Comparison of ENCODE assay signal across 21 cellular contexts in the genomic region with DNA sequence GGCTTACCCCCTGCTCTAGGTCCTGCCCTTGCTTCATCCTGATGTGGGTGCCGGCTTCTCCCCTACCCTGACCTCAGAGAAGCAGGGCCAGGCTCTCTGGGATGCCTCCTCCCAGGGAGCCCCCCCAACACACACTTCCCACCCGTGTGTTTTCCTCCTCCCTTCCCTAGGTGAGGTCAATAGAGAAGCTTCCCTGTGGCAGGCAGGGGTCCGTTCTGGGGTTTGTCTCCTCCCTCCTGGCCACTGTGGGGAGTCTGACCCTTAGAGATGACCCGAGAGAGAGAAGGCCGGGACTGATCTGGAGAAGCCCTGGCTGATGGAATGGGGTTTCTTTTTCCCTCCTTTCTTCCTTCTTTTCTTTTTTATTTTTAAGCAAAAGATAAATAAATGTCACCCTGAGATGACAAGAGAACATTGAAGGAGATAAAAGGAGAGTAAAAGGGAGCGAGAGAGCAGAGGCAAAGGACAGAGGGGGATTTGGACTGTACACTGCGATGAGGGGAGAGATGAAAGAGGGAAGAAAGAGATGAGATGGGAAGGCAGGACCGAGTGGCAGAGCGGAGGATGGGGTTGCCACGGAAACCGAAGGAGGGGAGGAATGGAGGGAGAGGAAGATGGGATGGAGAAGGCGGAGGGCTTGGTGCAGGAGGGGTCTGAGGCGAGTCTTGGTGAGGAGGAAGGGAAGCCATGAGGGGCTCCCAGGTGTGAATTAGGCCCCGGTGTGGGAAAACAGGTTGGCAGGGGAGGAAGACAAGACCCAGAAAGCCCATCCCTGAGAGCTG. TPM values are rescaled to one million over a fixed set of nuclear protein-coding genes. Genes with fewer than 3 reads are reported as not detected.
DNase-seq lines count a peak whose midpoint lies in the region; ATAC-seq and TF ChIP-seq lines count a peak whose summit lies in the region.
"Had no signal": no experiment of that assay in that cellular context is flagged by ENCODE, and none has a peak within 500 bp of the region (broad histone marks: within the 10 kb centered on the region; RNA-seq: fewer than 3 reads in every experiment).

No MANE protein-coding gene starts in this region.

- BruUV-seq in IMR-90 (replicated peaks; lab: Mats Ljungman, UMichigan) = no TSS peak

- H2BK15ac ChIP-seq in IMR-90 (ENCODE audit: low read depth, low read length) = no peak overlapping the region

- WGBS in IMR-90 (ENCODE audit: extremely low coverage in 2 of 2, insufficient read length in 1 of 2), 2 experiments = 88% methylated on average over 6 of the region's 14 CpGs; no CpG with 5 or more reads in 1 of the 2 experiments
- 66 to 68% methylated on average over 12 of the region's 14 CpGs for WGBS in ectodermal cell, 2 experiments

- H2BK120ac ChIP-seq in IMR-90 (ENCODE audit: low read depth, low read length) = no peak overlapping the region

- peak overlapping the region; percentile 89 for H3K27ac Mint-ChIP-seq in neural crest cell (ENCODE audit: unreplicated experiment)
- no peak overlapping the region for H3K27ac Mint-ChIP-seq in activated CD4-positive, alpha-beta T cell treated with anti-CD3 and anti-CD28 coated beads, Interleukin-2, amount 10 ng/mL, durations not matched to agents 24 days and 14 days
- H3K27ac Mint-ChIP-seq: T-helper 1 cell treated with Interleukin-12 subunit alpha and Interleukin-12 subunit beta and Interleukin-4 antibody, amounts not matched to agents 30 μg/mL and 1 μg/mL, for 36 hours had no signal

- CTCF ChIA-PET in IMR-90 (lab: Yijun Ruan, JAX) (no interaction called here), RWPE1 (lab: Yijun Ruan, JAX) (interaction anchor here (0.7 kb wide), 1 partner anchor 895 kb away, joined by 3 read pairs; no protein-coding TSS in a partner anchor)

- POLR2A ChIA-PET in IMR-90 (lab: Charles Lee; ENCODE audit: unreplicated experiment) (no interaction called here), RWPE1 (lab: Yijun Ruan, JAX; ENCODE audit: low non-redundant PET) (no interaction called here)

- H4K5ac ChIP-seq in IMR-90 (ENCODE audit: low read depth, low read length) = no peak overlapping the region

- H3K18ac ChIP-seq in IMR-90 (ENCODE audit: low read depth, low read length) = no peak overlapping the region

- no peaks in the 10 kb centered on the region for H3K9me3 Mint-ChIP-seq in neural crest cell
- no peaks in the 10 kb centered on the region for H3K9me3 Mint-ChIP-seq in activated CD4-positive, alpha-beta T cell treated with anti-CD3 and anti-CD28 coated beads, Interleukin-2, amount 10 ng/mL, durations not matched to agents 24 days and 14 days
- H3K9me3 Mint-ChIP-seq: CD8-positive, alpha-beta memory T cell; T-helper 1 cell treated with Interleukin-12 subunit alpha and Interleukin-12 subunit beta and Interleukin-4 antibody, amounts not matched to agents 30 μg/mL and 1 μg/mL, for 36 hours had no signal

- DNase-seq in IMR-90 = no peak
- no peak for DNase-seq in neural crest cell (ENCODE audit: low read depth, low spot score)
- no peak for DNase-seq in stimulated activated CD8-positive, alpha-beta memory T cell treated with anti-CD3 and anti-CD28 coated beads, Interleukin-4, amount 100 ng/mL, for 48 hours
- no peak for DNase-seq in RWPE1 (ENCODE audit: low spot score)
- no peak for DNase-seq in activated CD4-positive, alpha-beta T cell treated with anti-CD3 and anti-CD28 coated beads, Interleukin-2, amount 10 ng/mL, durations not matched to agents 24 days and 14 days
- DNase-seq in NCI-H1694 (lab: John Stamatoyannopoulos, UW) = no peak
- DNase-seq: activated CD4-positive, CD25-positive, alpha-beta regulatory T cell; adrenal gland; CD8-positive, alpha-beta memory T cell; central memory CD4-positive, alpha-beta T cell; effector CD4-positive, alpha-beta T cell; heart left ventricle; MM.1S; NCI-H2029; SIG-M5; stimulated activated naive CD8-positive, alpha-beta T cell treated with anti-CD3 and anti-CD28 coated beads, Interleukin-15, Interleukin-2, amounts not matched to agents 100 U/mL and 50 U/mL, for 24 hours; transverse colon had no signal

- dilution Hi-C loops in IMR-90 (cut with HindIII; ENCODE audit: low sequenced_read_pairs, unreplicated experiment) = no loop called here

- H3K56ac ChIP-seq in IMR-90 (ENCODE audit: extremely low read depth, insufficient read depth, low read length) = no peak overlapping the region

- H3K27ac ChIP-seq in BLaER1 = peak overlapping the region; percentile 46; the same call in 1 of the 2 replicates
- no peak overlapping the region for H3K27ac ChIP-seq in IMR-90 (ENCODE audit: insufficient read depth, low read length)
- peak overlapping the region; percentile 11 for H3K27ac ChIP-seq in ectodermal cell (ENCODE audit: insufficient read depth, low read depth, low read length, poor library complexity, severe bottlenecking)
- no peak overlapping the region for H3K27ac ChIP-seq in RWPE1
- H3K27ac ChIP-seq: adrenal gland, right atrium auricular region had no signal

- H3K14ac ChIP-seq in IMR-90 (replicated peaks; ENCODE audit: low read depth, low read length) = no peak overlapping the region

- no peak overlapping the region for H2BK20ac ChIP-seq in IMR-90 (ENCODE audit: low read depth, low read length)

- H3K4me3 Mint-ChIP-seq in neural crest cell = peak overlapping the region; percentile 27
- no peak overlapping the region for H3K4me3 Mint-ChIP-seq in activated CD4-positive, alpha-beta T cell treated with anti-CD3 and anti-CD28 coated beads, Interleukin-2, amount 10 ng/mL, durations not matched to agents 24 days and 14 days
- H3K4me3 Mint-ChIP-seq: CD8-positive, alpha-beta memory T cell; T-helper 1 cell treated with Interleukin-12 subunit alpha and Interleukin-12 subunit beta and Interleukin-4 antibody, amounts not matched to agents 30 μg/mL and 1 μg/mL, for 36 hours had no signal

- intact Hi-C loops in IMR-90 (cut with micrococcal nuclease) = no loop called here
- intact Hi-C loops in activated CD4-positive, alpha-beta T cell treated with anti-CD3 and anti-CD28 coated beads, Interleukin-2, amount 10 ng/mL, durations not matched to agents 24 days and 14 days (cut with micrococcal nuclease) = no loop called here

- no peak overlapping the region for H4K8ac ChIP-seq in IMR-90 (ENCODE audit: low read depth in 2 of 2, low read length in 2 of 2)

- H3K4me3 ChIP-seq in BLaER1 = no peak overlapping the region
- H3K4me3 ChIP-seq in IMR-90 (ENCODE audit: insufficient read depth, low read depth, low read length) = no peak overlapping the region
- no peak overlapping the region for H3K4me3 ChIP-seq in ectodermal cell (ENCODE audit: insufficient read depth, low read depth, low read length)
- H3K4me3 ChIP-seq: adrenal gland, heart left ventricle, right atrium auricular region, transverse colon had no signal

- H2BK5ac ChIP-seq in IMR-90 (ENCODE audit: low read depth, low read length, poor library complexity, severe bottlenecking) = no peak overlapping the region

- H3K4me2 ChIP-seq in BLaER1 = no peak overlapping the region
- H3K4me2 ChIP-seq in IMR-90 (ENCODE audit: low read depth, low read length) = no peak overlapping the region

- H3K9me1 ChIP-seq in IMR-90 (ENCODE audit: insufficient read depth, low read length) = peaks cover 32% of the 10 kb centered on the region

- TF ChIP-seq RAD21 in IMR-90 (IDR thresholded peaks at IDR 0.05; ENCODE audit: low read length) = no peak

- H3K4ac ChIP-seq in IMR-90 (ENCODE audit: low read depth, low read length) = no peak overlapping the region

- in situ Hi-C loops in IMR-90 (cut with MboI; ENCODE audit: low sequenced_read_pairs) = no loop called here

- no peak overlapping the region for H4K91ac ChIP-seq in IMR-90 (ENCODE audit: insufficient read depth, low read depth, low read length)

- H3K9ac ChIP-seq in BLaER1 (0 out of 2 replicates have a peak overlapping the region, but pooled peaks have one; percentile 15), IMR-90 (ENCODE audit: low read depth, low read length) (no peak overlapping the region)

- TF ChIP-seq POLR2A in IMR-90 (IDR thresholded peaks at IDR 0.05; ENCODE audit: low read depth, low read length) = no peak

- H2AK9ac ChIP-seq in IMR-90 (replicated peaks; ENCODE audit: low read depth, low read length, poor library complexity) = peak overlapping the region; percentile 19

- H3K23ac ChIP-seq in IMR-90 (ENCODE audit: low read depth, low read length) = no peak overlapping the region

- no peaks in the 10 kb centered on the region for H3K27me3 ChIP-seq in BLaER1
- no peaks in the 10 kb centered on the region for H3K27me3 ChIP-seq in IMR-90 (ENCODE audit: control insufficient read depth, insufficient read depth, low read length)
- H3K27me3 ChIP-seq in ectodermal cell (ENCODE audit: control insufficient read depth, insufficient read depth, low read length, poor library complexity, severe bottlenecking) = no peaks in the 10 kb centered on the region
- H3K27me3 ChIP-seq: adrenal gland, heart left ventricle, right atrium auricular region, transverse colon had no signal

- H4K20me1 ChIP-seq in BLaER1 (peaks cover 10% of the 10 kb centered on the region; the same call in 1 of the 2 replicates), IMR-90 (ENCODE audit: insufficient read depth, low read length) (peaks cover 34% of the 10 kb centered on the region)

- H3K27me3 Mint-ChIP-seq in neural crest cell (ENCODE audit: low read depth) = no peaks in the 10 kb centered on the region
- H3K27me3 Mint-ChIP-seq in activated CD4-positive, alpha-beta T cell treated with anti-CD3 and anti-CD28 coated beads, Interleukin-2, amount 10 ng/mL, durations not matched to agents 24 days and 14 days = no peaks in the 10 kb centered on the region

- TF ChIP-seq CTCF in IMR-90 (conservative IDR thresholded peaks at IDR 0.05; ENCODE audit: low read depth, low read length) (no peak), neural crest cell (conservative IDR thresholded peaks at IDR 0.05) (no peak), RWPE1 (conservative IDR thresholded peaks at IDR 0.05; ENCODE audit: low read depth) (no peak)

- no peak overlapping the region for H2AFZ ChIP-seq in IMR-90 (replicated peaks; ENCODE audit: low read length, poor library complexity)

- H3K4me1 ChIP-seq in BLaER1 (peaks cover 80% of the 10 kb centered on the region), IMR-90 (ENCODE audit: control insufficient read depth, insufficient read depth, low read length) (peaks cover 4% of the 10 kb centered on the region), ectodermal cell (ENCODE audit: control insufficient read depth, insufficient read depth, low read length) (peaks cover 33% of the 10 kb centered on the region)

- no peak overlapping the region for H2AK5ac ChIP-seq in IMR-90 (ENCODE audit: low read depth, low read length)

- H3K9me3 ChIP-seq in BLaER1 = no peaks in the 10 kb centered on the region
- H3K9me3 ChIP-seq in IMR-90 (ENCODE audit: control insufficient read depth, insufficient read depth, low read length) = no peaks in the 10 kb centered on the region
- no peaks in the 10 kb centered on the region for H3K9me3 ChIP-seq in ectodermal cell (ENCODE audit: control insufficient read depth, low read length)
- H3K9me3 ChIP-seq: adrenal gland, heart left ventricle, right atrium auricular region, transverse colon had no signal

- H3K36me3 ChIP-seq in BLaER1 = 0 out of 2 replicates have a peak, but pooled peaks cover 3% of the 10 kb centered on the region
- H3K36me3 ChIP-seq in IMR-90 (ENCODE audit: control insufficient read depth, insufficient read depth, low read length) = no peaks in the 10 kb centered on the region
- H3K36me3 ChIP-seq in ectodermal cell (ENCODE audit: control insufficient read depth, insufficient read depth, low read length) = no peaks in the 10 kb centered on the region
- H3K36me3 ChIP-seq: adrenal gland, heart left ventricle, right atrium auricular region, transverse colon had no signal

- peaks cover 59% of the 10 kb centered on the region for H3K4me1 Mint-ChIP-seq in neural crest cell
- peaks cover 18% of the 10 kb centered on the region for H3K4me1 Mint-ChIP-seq in activated CD4-positive, alpha-beta T cell treated with anti-CD3 and anti-CD28 coated beads, Interleukin-2, amount 10 ng/mL, durations not matched to agents 24 days and 14 days

- H3K79me1 ChIP-seq in IMR-90 (ENCODE audit: low read depth in 1 of 2, low read length in 2 of 2) = peaks cover 18 to 59% of the 10 kb centered on the region in 2 experiments

- no peak for ATAC-seq in IMR-90 (ENCODE audit: low read depth)
- ATAC-seq: heart left ventricle; stimulated activated naive CD8-positive, alpha-beta T cell treated with anti-CD3 and anti-CD28 coated beads, Interleukin-15, Interleukin-2, amounts not matched to agents 100 U/mL and 50 U/mL, for 24 hours had no signal

- H3K36me3 Mint-ChIP-seq in neural crest cell (ENCODE audit: low read depth) = no peaks in the 10 kb centered on the region
- H3K36me3 Mint-ChIP-seq in activated CD4-positive, alpha-beta T cell treated with anti-CD3 and anti-CD28 coated beads, Interleukin-2, amount 10 ng/mL, durations not matched to agents 24 days and 14 days (ENCODE audit: low read depth) = no peaks in the 10 kb centered on the region
- H3K36me3 Mint-ChIP-seq: CD8-positive, alpha-beta memory T cell had no signal

RNA-seq across cellular contexts. Expression of a gene that starts 48.4 kb away (rescaled TPM):
- total RNA-seq in IMR-90 (2012; rRNA removed) = 87.2 and 118 TPM in 2 replicates
- polyA plus RNA-seq in IMR-90 (2012; rRNA removed) = 84.2 and 84.9 TPM in 2 replicates
- 49.5 and 94.7 TPM in 2 replicates for polyA plus RNA-seq in IMR-90 (2012; cell fraction: cytosol; rRNA removed)
- 37.6 and 62.1 TPM in 2 replicates for polyA plus RNA-seq in IMR-90 (2012; cell fraction: nucleus; rRNA removed; ENCODE audit: low replicate concordance)
- 132 TPM for polyA plus RNA-seq in ectodermal cell (2013, experiment 1 of 4)
- polyA plus RNA-seq in ectodermal cell (2013, experiment 2 of 4) = 120 TPM
- 93.3 TPM for polyA plus RNA-seq in ectodermal cell (2013, experiment 3 of 4)
- 89.4 TPM for polyA plus RNA-seq in ectodermal cell (2013, experiment 4 of 4)
- 214 and 218 TPM in 2 replicates for total RNA-seq in neural crest cell
- 111 and 119 TPM in 2 replicates for total RNA-seq in activated CD4-positive, alpha-beta T cell treated with anti-CD3 and anti-CD28 coated beads, Interleukin-2, amount 10 ng/mL, durations not matched to agents 24 days and 14 days

RNA-seq across cellular contexts. Expression of a gene that starts 52.8 kb away (rescaled TPM):
- total RNA-seq in IMR-90 (2012; rRNA removed) = 8.2 and 8.9 TPM in 2 replicates
- 7.6 and 9.2 TPM in 2 replicates for polyA plus RNA-seq in IMR-90 (2012; rRNA removed)
- polyA plus RNA-seq in IMR-90 (2012; cell fraction: cytosol; rRNA removed) = 4.4 and 6.6 TPM in 2 replicates
- 12.5 and 18.6 TPM in 2 replicates for polyA plus RNA-seq in IMR-90 (2012; cell fraction: nucleus; rRNA removed; ENCODE audit: low replicate concordance)
- 55.1 TPM for polyA plus RNA-seq in ectodermal cell (2013, experiment 1 of 4)
- polyA plus RNA-seq in ectodermal cell (2013, experiment 2 of 4) = 53.2 TPM
- 43.3 TPM for polyA plus RNA-seq in ectodermal cell (2013, experiment 3 of 4)
- polyA plus RNA-seq in ectodermal cell (2013, experiment 4 of 4) = 44.0 TPM
- total RNA-seq in neural crest cell = 60.3 and 64.4 TPM in 2 replicates
- total RNA-seq in activated CD4-positive, alpha-beta T cell treated with anti-CD3 and anti-CD28 coated beads, Interleukin-2, amount 10 ng/mL, durations not matched to agents 24 days and 14 days = 28.3 and 29.3 TPM in 2 replicates

Comparison
In these comparisons a context has a peak if more than half of its experiments do, and no peak if none do; other contexts are left out.
1. H3K27ac ChIP-seq: peak in BLaER1 (single experiment) and ectodermal cell (single experiment); none in IMR-90 (single experiment) and RWPE1 (single experiment).